1 cellular context compared by ENCODE assay signal in genomic region chr17:82346342-82347300, GRCh38.
TF ChIP-seq lines count a peak whose summit lies in the region.

No MANE protein-coding gene starts in this region.

TF ChIP-seq in HepG2, 621 proteins besides CTCF, POLR2A, EP300 and RAD21 (continued from another document and continues in another):
- 0 out of 2 replicates have a peak, but pooled peaks have one; percentile 45 for TF ChIP-seq ZNF564 (CRISPR knock-in tag; IDR thresholded peaks at IDR 0.05)
- 0 out of 2 replicates have a peak, but pooled peaks have one; percentile 78 for TF ChIP-seq ZNF879 (CRISPR knock-in tag; IDR thresholded peaks at IDR 0.05)
- TF ChIP-seq ATRX (CRISPR knock-in tag; IDR thresholded peaks at IDR 0.05; ENCODE audit: borderline replicate concordance), result no peak
- no peak for TF ChIP-seq AGO2 (optimal IDR thresholded peaks at IDR 0.05; ENCODE audit: low read depth, low read length)
- TF ChIP-seq ZNF34 (CRISPR knock-in tag; IDR thresholded peaks at IDR 0.05; ENCODE audit: borderline replicate concordance), result no peak
- 0 out of 2 replicates have a peak, but pooled peaks have one; percentile 26 for TF ChIP-seq STAT5B (CRISPR knock-in tag; IDR thresholded peaks at IDR 0.05)
- TF ChIP-seq GMEB1 (CRISPR knock-in tag; IDR thresholded peaks at IDR 0.05; ENCODE audit: borderline replicate concordance), result peak; percentile 46; the same call in 1 of the 2 replicates
- peak; percentile 100 for TF ChIP-seq ETV5 (CRISPR knock-in tag; IDR thresholded peaks at IDR 0.05; ENCODE audit: borderline replicate concordance)
- peak; percentile 66; the same call in 1 of the 2 replicates for TF ChIP-seq ZNF772 (CRISPR knock-in tag; IDR thresholded peaks at IDR 0.05)
- TF ChIP-seq SAP130 (CRISPR knock-in tag; IDR thresholded peaks at IDR 0.05; ENCODE audit: low read depth), result peak; percentile 96
- no peak; the same call in 1 of the 2 replicates for TF ChIP-seq NR1H2 (CRISPR knock-in tag; IDR thresholded peaks at IDR 0.05; ENCODE audit: borderline replicate concordance, low read depth)
- TF ChIP-seq TGIF2 (CRISPR knock-in tag; IDR thresholded peaks at IDR 0.05), result peak; percentile 84; the same call in 1 of the 2 replicates
- no peak for TF ChIP-seq RFX1 (IDR thresholded peaks at IDR 0.05)
- TF ChIP-seq ZNF577 (CRISPR knock-in tag; IDR thresholded peaks at IDR 0.05; ENCODE audit: borderline replicate concordance, low read depth), result no peak
- peak; percentile 98 for TF ChIP-seq ARID5B (CRISPR knock-in tag; IDR thresholded peaks at IDR 0.05)
- peak; percentile 96 for TF ChIP-seq THRA (CRISPR knock-in tag; IDR thresholded peaks at IDR 0.05; ENCODE audit: borderline replicate concordance)
- no peak for TF ChIP-seq ZFP82 (CRISPR knock-in tag; IDR thresholded peaks at IDR 0.05; ENCODE audit: borderline replicate concordance)
- TF ChIP-seq PHF5A (CRISPR knock-in tag; IDR thresholded peaks at IDR 0.05; ENCODE audit: low read depth, unreplicated experiment), result peak; percentile 97
- TF ChIP-seq DMAP1 (CRISPR knock-in tag; IDR thresholded peaks at IDR 0.05), result peak; percentile 98
- peak; percentile 87 for TF ChIP-seq ZNF792 (CRISPR knock-in tag; IDR thresholded peaks at IDR 0.05)
- TF ChIP-seq GLMP (CRISPR knock-in tag; IDR thresholded peaks at IDR 0.05; ENCODE audit: borderline replicate concordance), result no peak
- peak; percentile 73; the same call in 1 of the 2 replicates for TF ChIP-seq TOPORS (CRISPR knock-in tag; IDR thresholded peaks at IDR 0.05)
- peak; percentile 79; the same call in 1 of the 2 replicates for TF ChIP-seq ZNF256 (CRISPR knock-in tag; conservative IDR thresholded peaks at IDR 0.05)
- TF ChIP-seq POLR2AphosphoS2 (IDR thresholded peaks at IDR 0.05; ENCODE audit: low read depth, low read length), result peak; percentile 67; the same call in 1 of the 2 replicates
- peak; percentile 96 for TF ChIP-seq HOXA3 (CRISPR knock-in tag; IDR thresholded peaks at IDR 0.05)
- no peak for TF ChIP-seq PCBP1 (IDR thresholded peaks at IDR 0.05; ENCODE audit: borderline replicate concordance, low read depth, low read length)
- TF ChIP-seq SUZ12 (IDR thresholded peaks at IDR 0.05; ENCODE audit: low read depth, low read length), result no peak
- TF ChIP-seq MTF2 (CRISPR knock-in tag; IDR thresholded peaks at IDR 0.05; ENCODE audit: borderline replicate concordance), result no peak
- TF ChIP-seq ZNF644 (CRISPR knock-in tag; IDR thresholded peaks at IDR 0.05; ENCODE audit: low read depth), result 0 out of 2 replicates have a peak, but pooled peaks have one; percentile 19
- peak; percentile 74 for TF ChIP-seq POLR2G (IDR thresholded peaks at IDR 0.05; ENCODE audit: low read depth, low read length)
- TF ChIP-seq GRHL1 (CRISPR knock-in tag; conservative IDR thresholded peaks at IDR 0.05), result no peak
- TF ChIP-seq GABPA (IDR thresholded peaks at IDR 0.05; ENCODE audit: low read depth, low read length), result no peak
- peak; percentile 76 for TF ChIP-seq GABPA (CRISPR knock-in tag; IDR thresholded peaks at IDR 0.05; ENCODE audit: low read depth)
- TF ChIP-seq STAG1 (CRISPR knock-in tag; IDR thresholded peaks at IDR 0.05), result peak; percentile 30; the same call in 1 of the 2 replicates
- TF ChIP-seq FOSL1 (CRISPR knock-in tag; IDR thresholded peaks at IDR 0.05; ENCODE audit: borderline replicate concordance), result no peak
- peak; percentile 99 for TF ChIP-seq PAXIP1 (CRISPR knock-in tag; conservative IDR thresholded peaks at IDR 0.05)
- peak; percentile 98 for TF ChIP-seq ZNF503 (CRISPR knock-in tag; IDR thresholded peaks at IDR 0.05)
- TF ChIP-seq KDM4B (CRISPR knock-in tag; IDR thresholded peaks at IDR 0.05), result no peak; the same call in 1 of the 2 replicates
- TF ChIP-seq ZGPAT (CRISPR knock-in tag; IDR thresholded peaks at IDR 0.05), result peak; percentile 98
